In the genomic region with DNA sequence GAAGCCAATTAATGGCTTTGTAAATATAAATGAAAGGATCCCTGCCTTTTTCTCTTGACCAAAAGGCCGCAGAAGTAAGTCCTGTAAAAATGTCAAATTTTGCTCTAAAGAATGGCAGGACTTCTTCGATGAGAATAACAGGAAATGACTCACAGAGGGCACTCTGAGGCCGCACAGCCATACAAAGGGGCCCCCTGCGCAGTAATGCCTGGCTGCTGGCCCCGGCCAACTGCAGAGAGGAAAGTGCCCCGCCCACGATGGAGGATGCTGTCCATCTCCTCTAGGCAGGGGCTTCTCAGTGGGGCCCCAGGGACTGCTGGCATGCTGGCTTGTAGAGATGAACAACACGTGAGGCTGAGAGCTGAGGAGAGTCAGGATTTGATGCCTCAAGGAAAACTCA, we compare ENCODE assay signal across 10 cellular contexts. TPM values are rescaled to one million over a fixed set of nuclear protein-coding genes. Genes with fewer than 3 reads are reported as not detected.
A peak's percentile ranks its signal among the peaks of the same experiment; 100 is the strongest.
DNase-seq lines count a peak whose midpoint lies in the region; ATAC-seq and TF ChIP-seq lines count a peak whose summit lies in the region.
"Had no signal": no experiment of that assay in that cellular context is flagged by ENCODE, and none has a peak within 500 bp of the region (broad histone marks: within the 10 kb centered on the region; RNA-seq: fewer than 3 reads in every experiment).

No MANE protein-coding gene starts in this region.

- no peak overlapping the region for H3K4me3 Mint-ChIP-seq in progenitor cell of endocrine pancreas (ENCODE audit: low read depth)

- TF ChIP-seq CTCF in thyroid gland (IDR thresholded peaks at IDR 0.05) (no peak), progenitor cell of endocrine pancreas (IDR thresholded peaks at IDR 0.05; ENCODE audit: unreplicated experiment) (no peak)

- ATAC-seq in GM21619 (IDR thresholded peaks at IDR 0.05; ENCODE audit: unreplicated experiment), result peak; percentile 71
- ATAC-seq in left colon, result no peak
- no peak for ATAC-seq in GM18873 (IDR thresholded peaks at IDR 0.05; ENCODE audit: low FRiP score, unreplicated experiment)

- no peak overlapping the region for H3K4me3 ChIP-seq in thyroid gland (replicated peaks in 1 of 3)
- H3K4me3 ChIP-seq: Peyer's patch had no signal

- H3K36me3 Mint-ChIP-seq in progenitor cell of endocrine pancreas (ENCODE audit: insufficient read depth), result no peaks in the 10 kb centered on the region
- H3K36me3 Mint-ChIP-seq: naive B cell had no signal

- no peak overlapping the region for H3K27ac Mint-ChIP-seq in progenitor cell of endocrine pancreas
- H3K27ac Mint-ChIP-seq: naive B cell had no signal

- no peaks in the 10 kb centered on the region for H3K9me3 ChIP-seq in thyroid gland
- H3K9me3 ChIP-seq: Peyer's patch had no signal

- H3K4me1 ChIP-seq in thyroid gland, result no peaks in the 10 kb centered on the region
- H3K4me1 ChIP-seq: Peyer's patch had no signal

- H3K36me3 ChIP-seq in thyroid gland, result no peaks in the 10 kb centered on the region
- H3K36me3 ChIP-seq: Peyer's patch had no signal

- peaks cover 3% of the 10 kb centered on the region for H3K9me3 Mint-ChIP-seq in progenitor cell of endocrine pancreas (ENCODE audit: low read depth)

- no peaks in the 10 kb centered on the region for H3K27me3 ChIP-seq in thyroid gland
- H3K27me3 ChIP-seq: Peyer's patch had no signal

- 24% methylated on average over 8 of the region's 8 CpGs for whole genome bisulfite sequencing in thyroid gland, 2 donors

- no peak for TF ChIP-seq POLR2A in thyroid gland (IDR thresholded peaks at IDR 0.05)

- H3K4me1 Mint-ChIP-seq in progenitor cell of endocrine pancreas (ENCODE audit: low read depth), result no peaks in the 10 kb centered on the region
- H3K4me1 Mint-ChIP-seq: naive B cell had no signal

- intact Hi-C loops in left colon (cut with DNase I, micrococcal nuclease), result no loop called here
- intact Hi-C loops in thyroid gland (cut with DNase I), result no loop called here

- DNase-seq in NCI-H226, result peak; percentile 76
- DNase-seq in amniotic epithelial cell (ENCODE audit: low read depth), result peak; percentile 84
- DNase-seq in left colon, result peak; percentile 20 to 28
- peak; percentile 5 to 20 for DNase-seq in thyroid gland
- DNase-seq in COLO668 (lab: John Stamatoyannopoulos, UW; ENCODE audit: unreplicated experiment), result no peak
- no peak for DNase-seq in progenitor cell of endocrine pancreas (ENCODE audit: low spot score, unreplicated experiment)
- DNase-seq: naive B cell had no signal

- no peak overlapping the region for H3K27ac ChIP-seq in thyroid gland

- H3K27me3 Mint-ChIP-seq in progenitor cell of endocrine pancreas, result peaks cover 21% of the 10 kb centered on the region

RNA-seq across cellular contexts. Expression of a gene that starts 18.1 kb away (rescaled TPM):
- total RNA-seq in left colon (not detected), thyroid gland (not detected), progenitor cell of endocrine pancreas (not detected in 2 replicates)
- total RNA-seq: Peyer's patch had no signal

Comparison
In these comparisons a context has a peak if more than half of its experiments do, and no peak if none do; other contexts are left out.
1. DNase-seq: peak in NCI-H226 (single experiment), amniotic epithelial cell (single experiment), left colon (2 of 2) and thyroid gland (2 of 2); none in COLO668 (single experiment) and progenitor cell of endocrine pancreas (single experiment).